In genomic region chr15:99174567-99174966, GRCh38 we compare ENCODE assay signal across 19 cellular contexts.
DNase-seq lines count a peak whose midpoint lies in the region; ATAC-seq and TF ChIP-seq lines count a peak whose summit lies in the region.
"Had no signal": no experiment of that assay in that cellular context is flagged by ENCODE, and none has a peak within 500 bp of the region (broad histone marks: within the 10 kb centered on the region; RNA-seq: fewer than 3 reads in every experiment).

No MANE protein-coding gene starts in this region.

- no peak for TF ChIP-seq CTCF in testis (IDR thresholded peaks at IDR 0.05)

- H3K4me1 ChIP-seq in testis, result peaks cover 11% of the 10 kb centered on the region
- H3K4me1 ChIP-seq: Caco-2, pancreas had no signal

- 43 to 53% methylated on average over 8 of the region's 8 CpGs for WGBS in testis, 2 donors

- no peak overlapping the region for H3K4me3 ChIP-seq in testis
- H3K4me3 ChIP-seq: body of pancreas, pancreas had no signal

- H3K27ac ChIP-seq in testis, result peak overlapping the region; percentile 51 to 75
- H3K27ac ChIP-seq: body of pancreas, pancreas had no signal

- no peaks in the 10 kb centered on the region for H3K36me3 ChIP-seq in testis (ENCODE audit: low read depth, missing control alignments)
- H3K36me3 ChIP-seq: pancreas had no signal

- peak; percentile 85 for DNase-seq in amniotic epithelial cell (ENCODE audit: low read depth)
- DNase-seq in Right ventricle myocardium superior, result no peak
- DNase-seq in myocyte (ENCODE audit: low read depth), result peak; percentile 35
- DNase-seq in testis, result no peak
- DNase-seq in medulla oblongata (ENCODE audit: extremely low spot score), result no peak
- DNase-seq in SK-N-DZ (ENCODE audit: low spot score), result no peak
- no peak for DNase-seq in iPS-NIHi7 (ENCODE audit: extremely low spot score)
- DNase-seq in NCI-H1417 (lab: John Stamatoyannopoulos, UW), result no peak
- DNase-seq: body of pancreas; Caco-2; foreskin melanocyte; HFFc6; left colon; NCI-H187; NCI-H345; pancreas; stimulated activated CD4-positive, alpha-beta T cell treated with anti-CD3 and anti-CD28 coated beads, Interleukin-4, amount 100 ng/mL, for 4 hours; T1000 had no signal

- ATAC-seq in Right ventricle myocardium superior (ENCODE audit: poor library complexity), result peak; percentile 84
- ATAC-seq: activated naive CD4-positive, alpha-beta T cell treated with anti-CD3 and anti-CD28 coated beads, Interleukin-2, amount 50 U/mL, for 72 hours; body of pancreas; left colon; pancreas had no signal

- H3K27me3 ChIP-seq in testis, result no peaks in the 10 kb centered on the region
- H3K27me3 ChIP-seq: body of pancreas, pancreas had no signal

- TF ChIP-seq POLR2A in testis (IDR thresholded peaks at IDR 0.05), result no peak

- no peaks in the 10 kb centered on the region for H3K9me3 ChIP-seq in testis
- H3K9me3 ChIP-seq: body of pancreas, Caco-2, pancreas had no signal

- intact Hi-C loops in Right ventricle myocardium superior (cut with DNase I) (no loop called here), testis (cut with DNase I; ENCODE audit: low total_unique reads) (no loop called here)

Comparison
In these comparisons a context has a peak if more than half of its experiments do, and no peak if none do; other contexts are left out.
1. DNase-seq: peak in amniotic epithelial cell (single experiment) and myocyte (single experiment); none in Right ventricle myocardium superior (single experiment), testis (single experiment), medulla oblongata (single experiment), SK-N-DZ (single experiment), iPS-NIHi7 (single experiment) and NCI-H1417 (0 of 3).